Comparison of ENCODE assay signal across 9 cellular contexts in the genomic region with DNA sequence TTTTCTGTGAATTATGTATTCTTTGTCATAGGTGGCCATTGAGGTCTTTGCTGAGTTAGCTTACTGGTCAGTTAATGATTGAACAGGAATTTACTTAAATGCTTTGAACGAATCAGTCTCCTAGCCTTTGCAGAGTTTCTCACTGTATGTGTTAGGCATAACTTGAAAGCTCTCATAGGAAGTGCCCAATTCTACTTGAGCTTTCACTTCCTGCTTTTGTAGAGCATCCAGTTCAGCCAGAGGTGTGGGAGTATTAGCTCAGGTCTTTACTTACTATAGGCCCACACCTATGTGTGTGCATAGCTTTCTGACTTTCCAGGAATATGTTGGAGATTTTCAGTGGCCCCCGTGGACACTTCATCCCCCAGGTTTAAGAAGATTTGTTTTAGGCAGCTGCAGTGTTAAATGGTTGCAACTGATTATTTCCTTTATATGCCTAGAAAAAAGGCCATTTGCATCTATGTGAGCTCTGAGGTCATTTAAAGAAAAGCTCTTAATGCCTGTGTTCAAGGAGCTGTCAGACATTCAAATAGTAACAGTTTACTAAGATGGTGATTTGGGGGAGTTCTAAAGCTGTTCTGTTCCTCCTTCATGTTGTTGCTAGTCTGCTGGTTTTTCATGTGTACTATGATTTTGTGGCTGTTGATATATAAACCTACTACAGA.
A peak's percentile ranks its signal among the peaks of the same experiment; 100 is the strongest.
DNase-seq lines count a peak whose midpoint lies in the region; ATAC-seq and TF ChIP-seq lines count a peak whose summit lies in the region.
"Had no signal": no experiment of that assay in that cellular context is flagged by ENCODE, and none has a peak within 500 bp of the region (broad histone marks: within the 10 kb centered on the region; RNA-seq: fewer than 3 reads in every experiment).

No MANE protein-coding gene starts in this region.

- no peak overlapping the region for H2AFZ ChIP-seq in OCI-LY1 (ENCODE audit: low read length)

- DNase-seq in GM19238 (ENCODE audit: insufficient read length, low spot score), result peak; percentile 44
- DNase-seq in progenitor cell of endocrine pancreas (ENCODE audit: low spot score, unreplicated experiment), result no peak
- DNase-seq in amniotic stem cell (lab: John Stamatoyannopoulos, UW), result no peak
- DNase-seq in activated gamma-delta T cell (lab: John Stamatoyannopoulos, UW), result no peak
- DNase-seq in NCI-H1930 (lab: John Stamatoyannopoulos, UW), result no peak

- H3K9ac ChIP-seq in OCI-LY1 (ENCODE audit: low read length), result no peak overlapping the region

- no peak overlapping the region for H3K4me3 ChIP-seq in OCI-LY1 (ENCODE audit: low read depth, low read length, poor library complexity, severe bottlenecking)
- H3K4me3 ChIP-seq: lung had no signal

- H3K27me3 ChIP-seq in OCI-LY1 (ENCODE audit: insufficient read depth, low read length), result no peaks in the 10 kb centered on the region

- H3K4me1 Mint-ChIP-seq in progenitor cell of endocrine pancreas (ENCODE audit: low read depth), result peaks cover 8% of the 10 kb centered on the region

- peak overlapping the region; percentile 33; the same call in 1 of the 2 replicates for H3K4me2 ChIP-seq in OCI-LY1 (ENCODE audit: low read length)

- peaks cover 16% of the 10 kb centered on the region for H3K36me3 Mint-ChIP-seq in progenitor cell of endocrine pancreas (ENCODE audit: insufficient read depth)

- H3K4me1 ChIP-seq in OCI-LY1 (ENCODE audit: insufficient read depth, low read length, severe bottlenecking), result peaks cover 13% of the 10 kb centered on the region

- peak; percentile 99 for ATAC-seq in HG02884 (IDR thresholded peaks at IDR 0.05; ENCODE audit: unreplicated experiment)

- H3K4me3 Mint-ChIP-seq in progenitor cell of endocrine pancreas (ENCODE audit: low read depth), result no peak overlapping the region

- peaks cover 15% of the 10 kb centered on the region for H3K9me3 Mint-ChIP-seq in progenitor cell of endocrine pancreas (ENCODE audit: low read depth)
- H3K9me3 Mint-ChIP-seq: activated naive CD4-positive, alpha-beta T cell treated with anti-CD3 and anti-CD28 coated beads, Interleukin-2, amount 50 U/mL, for 24 hours had no signal

- TF ChIP-seq CTCF in OCI-LY1 (IDR thresholded peaks at IDR 0.05; ENCODE audit: low read length) (no peak), progenitor cell of endocrine pancreas (IDR thresholded peaks at IDR 0.05; ENCODE audit: unreplicated experiment) (no peak)

- H3K27ac Mint-ChIP-seq in progenitor cell of endocrine pancreas, result peak overlapping the region; percentile 27
- H3K27ac Mint-ChIP-seq: activated naive CD4-positive, alpha-beta T cell treated with anti-CD3 and anti-CD28 coated beads, Interleukin-2, amount 50 U/mL, for 24 hours had no signal

- H3K27ac ChIP-seq in OCI-LY1 (ENCODE audit: low read depth, low read length, poor library complexity, severe bottlenecking), result peak overlapping the region; percentile 41

- H4K20me1 ChIP-seq in OCI-LY1 (ENCODE audit: insufficient read depth, low read length), result no peaks in the 10 kb centered on the region

- H3K9me2 ChIP-seq in OCI-LY1 (ENCODE audit: low read depth, low read length), result no peaks in the 10 kb centered on the region

- no peaks in the 10 kb centered on the region for H3F3A ChIP-seq in OCI-LY1 (ENCODE audit: insufficient read depth, low read length)

- H3K79me2 ChIP-seq in OCI-LY1 (ENCODE audit: insufficient read depth, low read length), result 0 out of 2 replicates have a peak, but pooled peaks cover 5% of the 10 kb centered on the region

- H3K27me3 Mint-ChIP-seq in progenitor cell of endocrine pancreas, result no peaks in the 10 kb centered on the region
- H3K27me3 Mint-ChIP-seq: activated naive CD4-positive, alpha-beta T cell treated with anti-CD3 and anti-CD28 coated beads, Interleukin-2, amount 50 U/mL, for 24 hours had no signal

- H3K9me3 ChIP-seq in OCI-LY1 (ENCODE audit: low read length), result no peaks in the 10 kb centered on the region

- no peaks in the 10 kb centered on the region for H3K36me3 ChIP-seq in OCI-LY1 (ENCODE audit: insufficient read depth, low read length)
